Comparison of ENCODE assay signal across 1 cellular context in genomic region chr5:74865799-74866652, GRCh38.
TF ChIP-seq lines count a peak whose summit lies in the region.

A gene with protein sequence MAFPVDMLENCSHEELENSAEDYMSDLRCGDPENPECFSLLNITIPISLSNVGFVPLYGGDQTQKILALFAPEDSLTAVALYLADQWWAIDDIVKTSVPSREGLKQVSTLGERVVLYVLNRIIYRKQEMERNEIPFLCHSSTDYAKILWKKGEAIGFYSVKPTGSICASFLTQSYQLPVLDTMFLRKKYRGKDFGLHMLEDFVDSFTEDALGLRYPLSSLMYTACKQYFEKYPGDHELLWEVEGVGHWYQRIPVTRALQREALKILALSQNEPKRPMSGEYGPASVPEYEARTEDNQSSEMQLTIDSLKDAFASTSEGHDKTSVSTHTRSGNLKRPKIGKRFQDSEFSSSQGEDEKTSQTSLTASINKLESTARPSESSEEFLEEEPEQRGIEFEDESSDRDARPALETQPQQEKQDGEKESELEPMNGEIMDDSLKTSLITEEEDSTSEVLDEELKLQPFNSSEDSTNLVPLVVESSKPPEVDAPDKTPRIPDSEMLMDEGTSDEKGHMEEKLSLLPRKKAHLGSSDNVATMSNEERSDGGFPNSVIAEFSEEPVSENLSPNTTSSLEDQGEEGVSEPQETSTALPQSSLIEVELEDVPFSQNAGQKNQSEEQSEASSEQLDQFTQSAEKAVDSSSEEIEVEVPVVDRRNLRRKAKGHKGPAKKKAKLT (minus strand): TSS chr5:74866387. CDS start chr5:74841676, 24,711 bp downstream.

TF ChIP-seq in HepG2, 621 proteins besides CTCF, POLR2A, EP300 and RAD21 (continued from another document):
- TF ChIP-seq, protein P1, sequence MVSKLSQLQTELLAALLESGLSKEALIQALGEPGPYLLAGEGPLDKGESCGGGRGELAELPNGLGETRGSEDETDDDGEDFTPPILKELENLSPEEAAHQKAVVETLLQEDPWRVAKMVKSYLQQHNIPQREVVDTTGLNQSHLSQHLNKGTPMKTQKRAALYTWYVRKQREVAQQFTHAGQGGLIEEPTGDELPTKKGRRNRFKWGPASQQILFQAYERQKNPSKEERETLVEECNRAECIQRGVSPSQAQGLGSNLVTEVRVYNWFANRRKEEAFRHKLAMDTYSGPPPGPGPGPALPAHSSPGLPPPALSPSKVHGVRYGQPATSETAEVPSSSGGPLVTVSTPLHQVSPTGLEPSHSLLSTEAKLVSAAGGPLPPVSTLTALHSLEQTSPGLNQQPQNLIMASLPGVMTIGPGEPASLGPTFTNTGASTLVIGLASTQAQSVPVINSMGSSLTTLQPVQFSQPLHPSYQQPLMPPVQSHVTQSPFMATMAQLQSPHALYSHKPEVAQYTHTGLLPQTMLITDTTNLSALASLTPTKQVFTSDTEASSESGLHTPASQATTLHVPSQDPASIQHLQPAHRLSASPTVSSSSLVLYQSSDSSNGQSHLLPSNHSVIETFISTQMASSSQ (IDR thresholded peaks at IDR 0.05; ENCODE audit: low read depth) = no peak
- TF ChIP-seq, protein P1 (CRISPR knock-in tag; IDR thresholded peaks at IDR 0.05; ENCODE audit: borderline replicate concordance) = no peak
- peak; percentile 47; the same call in 1 of the 2 replicates for TF ChIP-seq CSRNP1 (CRISPR knock-in tag; IDR thresholded peaks at IDR 0.05)
- TF ChIP-seq, protein P2, sequence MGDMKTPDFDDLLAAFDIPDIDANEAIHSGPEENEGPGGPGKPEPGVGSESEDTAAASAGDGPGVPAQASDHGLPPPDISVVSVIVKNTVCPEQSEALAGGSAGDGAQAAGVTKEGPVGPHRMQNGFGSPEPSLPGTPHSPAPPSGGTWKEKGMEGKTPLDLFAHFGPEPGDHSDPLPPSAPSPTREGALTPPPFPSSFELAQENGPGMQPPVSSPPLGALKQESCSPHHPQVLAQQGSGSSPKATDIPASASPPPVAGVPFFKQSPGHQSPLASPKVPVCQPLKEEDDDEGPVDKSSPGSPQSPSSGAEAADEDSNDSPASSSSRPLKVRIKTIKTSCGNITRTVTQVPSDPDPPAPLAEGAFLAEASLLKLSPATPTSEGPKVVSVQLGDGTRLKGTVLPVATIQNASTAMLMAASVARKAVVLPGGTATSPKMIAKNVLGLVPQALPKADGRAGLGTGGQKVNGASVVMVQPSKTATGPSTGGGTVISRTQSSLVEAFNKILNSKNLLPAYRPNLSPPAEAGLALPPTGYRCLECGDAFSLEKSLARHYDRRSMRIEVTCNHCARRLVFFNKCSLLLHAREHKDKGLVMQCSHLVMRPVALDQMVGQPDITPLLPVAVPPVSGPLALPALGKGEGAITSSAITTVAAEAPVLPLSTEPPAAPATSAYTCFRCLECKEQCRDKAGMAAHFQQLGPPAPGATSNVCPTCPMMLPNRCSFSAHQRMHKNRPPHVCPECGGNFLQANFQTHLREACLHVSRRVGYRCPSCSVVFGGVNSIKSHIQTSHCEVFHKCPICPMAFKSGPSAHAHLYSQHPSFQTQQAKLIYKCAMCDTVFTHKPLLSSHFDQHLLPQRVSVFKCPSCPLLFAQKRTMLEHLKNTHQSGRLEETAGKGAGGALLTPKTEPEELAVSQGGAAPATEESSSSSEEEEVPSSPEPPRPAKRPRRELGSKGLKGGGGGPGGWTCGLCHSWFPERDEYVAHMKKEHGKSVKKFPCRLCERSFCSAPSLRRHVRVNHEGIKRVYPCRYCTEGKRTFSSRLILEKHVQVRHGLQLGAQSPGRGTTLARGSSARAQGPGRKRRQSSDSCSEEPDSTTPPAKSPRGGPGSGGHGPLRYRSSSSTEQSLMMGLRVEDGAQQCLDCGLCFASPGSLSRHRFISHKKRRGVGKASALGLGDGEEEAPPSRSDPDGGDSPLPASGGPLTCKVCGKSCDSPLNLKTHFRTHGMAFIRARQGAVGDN (CRISPR knock-in tag; IDR thresholded peaks at IDR 0.05) = peak; percentile 65
- TF ChIP-seq POGZ (CRISPR knock-in tag; IDR thresholded peaks at IDR 0.05) = no peak
- TF ChIP-seq ZFYVE20 (CRISPR knock-in tag; IDR thresholded peaks at IDR 0.05; ENCODE audit: borderline replicate concordance, low read depth) = no peak
- TF ChIP-seq, protein P3, sequence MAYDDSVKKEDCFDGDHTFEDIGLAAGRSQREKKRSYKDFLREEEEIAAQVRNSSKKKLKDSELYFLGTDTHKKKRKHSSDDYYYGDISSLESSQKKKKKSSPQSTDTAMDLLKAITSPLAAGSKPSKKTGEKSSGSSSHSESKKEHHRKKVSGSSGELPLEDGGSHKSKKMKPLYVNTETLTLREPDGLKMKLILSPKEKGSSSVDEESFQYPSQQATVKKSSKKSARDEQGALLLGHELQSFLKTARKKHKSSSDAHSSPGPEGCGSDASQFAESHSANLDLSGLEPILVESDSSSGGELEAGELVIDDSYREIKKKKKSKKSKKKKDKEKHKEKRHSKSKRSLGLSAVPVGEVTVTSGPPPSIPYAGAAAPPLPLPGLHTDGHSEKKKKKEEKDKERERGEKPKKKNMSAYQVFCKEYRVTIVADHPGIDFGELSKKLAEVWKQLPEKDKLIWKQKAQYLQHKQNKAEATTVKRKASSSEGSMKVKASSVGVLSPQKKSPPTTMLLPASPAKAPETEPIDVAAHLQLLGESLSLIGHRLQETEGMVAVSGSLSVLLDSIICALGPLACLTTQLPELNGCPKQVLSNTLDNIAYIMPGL (CRISPR knock-in tag; IDR thresholded peaks at IDR 0.05; ENCODE audit: borderline replicate concordance in 1 of 2, low read depth in 1 of 2) = peak; percentile 42 to 48; a peak in 2 of 4 replicates
- TF ChIP-seq ZNF446 (CRISPR knock-in tag; IDR thresholded peaks at IDR 0.05) = 0 out of 2 replicates have a peak, but pooled peaks have one; percentile 29
- TF ChIP-seq CREB1 (IDR thresholded peaks at IDR 0.05) = no peak
- TF ChIP-seq CREB1 (CRISPR knock-in tag; IDR thresholded peaks at IDR 0.05) = no peak
- no peak for TF ChIP-seq NFKB2 (CRISPR knock-in tag; IDR thresholded peaks at IDR 0.05; ENCODE audit: borderline replicate concordance)
- TF ChIP-seq, protein P4, sequence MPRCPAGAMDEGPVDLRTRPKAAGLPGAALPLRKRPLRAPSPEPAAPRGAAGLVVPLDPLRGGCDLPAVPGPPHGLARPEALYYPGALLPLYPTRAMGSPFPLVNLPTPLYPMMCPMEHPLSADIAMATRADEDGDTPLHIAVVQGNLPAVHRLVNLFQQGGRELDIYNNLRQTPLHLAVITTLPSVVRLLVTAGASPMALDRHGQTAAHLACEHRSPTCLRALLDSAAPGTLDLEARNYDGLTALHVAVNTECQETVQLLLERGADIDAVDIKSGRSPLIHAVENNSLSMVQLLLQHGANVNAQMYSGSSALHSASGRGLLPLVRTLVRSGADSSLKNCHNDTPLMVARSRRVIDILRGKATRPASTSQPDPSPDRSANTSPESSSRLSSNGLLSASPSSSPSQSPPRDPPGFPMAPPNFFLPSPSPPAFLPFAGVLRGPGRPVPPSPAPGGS (CRISPR knock-in tag; IDR thresholded peaks at IDR 0.05) = 0 out of 2 replicates have a peak, but pooled peaks have one; percentile 48
- TF ChIP-seq ZNF558 (CRISPR knock-in tag; IDR thresholded peaks at IDR 0.05; ENCODE audit: borderline replicate concordance) = peak; percentile 47; the same call in 1 of the 2 replicates
- 0 out of 2 replicates have a peak, but pooled peaks have one; percentile 18 for TF ChIP-seq SRY (CRISPR knock-in tag; IDR thresholded peaks at IDR 0.05)
- no peak for TF ChIP-seq TBX3 (IDR thresholded peaks at IDR 0.05; ENCODE audit: borderline replicate concordance)
- TF ChIP-seq ZFP82 (CRISPR knock-in tag; IDR thresholded peaks at IDR 0.05; ENCODE audit: borderline replicate concordance) = 0 out of 2 replicates have a peak, but pooled peaks have one; percentile 56
- peak; percentile 70; the same call in 1 of the 2 replicates for TF ChIP-seq ZNF274 (CRISPR knock-in tag; IDR thresholded peaks at IDR 0.05)
- no peak for TF ChIP-seq ELF4 (CRISPR knock-in tag; IDR thresholded peaks at IDR 0.05; ENCODE audit: borderline replicate concordance)
- TF ChIP-seq HNRNPH1 (optimal IDR thresholded peaks at IDR 0.05; ENCODE audit: low read depth, low read length) = no peak
- TF ChIP-seq ZSCAN31 (CRISPR knock-in tag; IDR thresholded peaks at IDR 0.05; ENCODE audit: low read depth) = peak; percentile 49; the same call in 1 of the 2 replicates
- TF ChIP-seq HOXA3 (CRISPR knock-in tag; IDR thresholded peaks at IDR 0.05) = 0 out of 2 replicates have a peak, but pooled peaks have one; percentile 5
- peak; percentile 55 for TF ChIP-seq PHF8 (CRISPR knock-in tag; IDR thresholded peaks at IDR 0.05)
